14 cellular contexts compared by ENCODE assay signal in genomic region chr21:31566611-31567010, GRCh38.
"Had no signal": no experiment of that assay in that cellular context is flagged by ENCODE, and none has a peak within 500 bp of the region (broad histone marks: within the 10 kb centered on the region; RNA-seq: fewer than 3 reads in every experiment).

No MANE protein-coding gene starts in this region.

- H3K27me3 ChIP-seq: dorsolateral prefrontal cortex, left lung, transverse colon had no signal

- H2AFZ ChIP-seq: parathyroid adenoma had no signal

- H3K9ac ChIP-seq: parathyroid adenoma had no signal

- DNase-seq: activated CD4-positive, alpha-beta T cell treated with anti-CD3 and anti-CD28 coated beads for 48 hours; activated naive CD4-positive, alpha-beta T cell treated with anti-CD3 and anti-CD28 coated beads, Interleukin-2, amount 50 U/mL, for 16 hours; dorsolateral prefrontal cortex; left lung; stimulated activated CD4-positive, alpha-beta T cell treated with anti-CD3 and anti-CD28 coated beads, Interleukin-4, amount 100 ng/mL, for 4 hours; stimulated activated CD8-positive, alpha-beta memory T cell treated with anti-CD3 and anti-CD28 coated beads, Interleukin-4, amount 100 ng/mL, for 48 hours; stimulated activated naive CD4-positive, alpha-beta T cell treated with Interleukin-2 at 50 U/mL for 16 hours; T-helper 2 cell; transverse colon had no signal

- H3K79me2 ChIP-seq: parathyroid adenoma had no signal

- FAIRE-seq: endometrium, islet of Langerhans had no signal

- H3K4me1 ChIP-seq: left lung, parathyroid adenoma, transverse colon had no signal

- ATAC-seq: activated T-helper 17 cell treated with anti-CD3 and anti-CD28 coated beads, Interleukin-2, amount 50 U/mL, for 72 hours; left lung had no signal

- H3K27ac ChIP-seq: left lung, parathyroid adenoma, skin epidermis, transverse colon had no signal

- H3K36me3 ChIP-seq: left lung, transverse colon had no signal

- H3K9me3 ChIP-seq: left lung, transverse colon had no signal

- H3K4me3 ChIP-seq: left lung, skin epidermis, transverse colon had no signal
